Comparison of ENCODE assay signal across 8 cellular contexts in genomic region chr11:108788565-108789199, GRCh38.
DNase-seq lines count a peak whose midpoint lies in the region; ATAC-seq lines count a peak whose summit lies in the region.

No MANE protein-coding gene starts in this region.

- intact Hi-C loops in CD4-positive, alpha-beta memory T cell (cut with micrococcal nuclease): no loop called here

- H3K36me3 Mint-ChIP-seq in CD4-positive, alpha-beta memory T cell: peaks cover 4% of the 10 kb centered on the region in 2 donors

- peak; percentile 32 for DNase-seq in AG08395 (ENCODE audit: low spot score)
- peak; percentile 13 for DNase-seq in NCI-H226
- peak; percentile 59 for DNase-seq in fibroblast of peridontal ligament (ENCODE audit: extremely low read depth)
- DNase-seq in CD4-positive, alpha-beta memory T cell: no peak
- no peak for DNase-seq in NCI-H774 (lab: John Stamatoyannopoulos, UW)

- H3K4me1 ChIP-seq in CD4-positive, alpha-beta memory T cell (ENCODE audit: insufficient read depth, low read length): no peaks in the 10 kb centered on the region

- H3K9me3 Mint-ChIP-seq in CD4-positive, alpha-beta memory T cell: peaks cover 0 to 4% (median 0%) of the 10 kb centered on the region in 8 donors

- CTCF ChIA-PET in CD4-positive, alpha-beta memory T cell (lab: Charles Lee; ENCODE audit: partially characterized antibody): no interaction called here

- no peak overlapping the region for H3K4me3 ChIP-seq in CD4-positive, alpha-beta memory T cell (ENCODE audit: low read length in 2 of 2)

- no peak overlapping the region for H3K4me3 Mint-ChIP-seq in CD4-positive, alpha-beta memory T cell

- no peaks in the 10 kb centered on the region for H3K27me3 Mint-ChIP-seq in CD4-positive, alpha-beta memory T cell

- peaks cover 31 to 54% (median 42%) of the 10 kb centered on the region in 4 donors for H3K4me1 Mint-ChIP-seq in CD4-positive, alpha-beta memory T cell

- H3K9me3 ChIP-seq in CD4-positive, alpha-beta memory T cell (ENCODE audit: control insufficient read depth in 1 of 2, low read length in 2 of 2): no peaks in the 10 kb centered on the region

- H3K27ac Mint-ChIP-seq in CD4-positive, alpha-beta memory T cell: peak overlapping the region in 1 of 7 donors; percentile 43

- H3K36me3 ChIP-seq in CD4-positive, alpha-beta memory T cell (ENCODE audit: insufficient read depth, low read length): no peaks in the 10 kb centered on the region

- H3K27me3 ChIP-seq in CD4-positive, alpha-beta memory T cell (ENCODE audit: insufficient read depth, low read length): no peaks in the 10 kb centered on the region

- peak; percentile 66 for ATAC-seq in GM19372 (IDR thresholded peaks at IDR 0.05; ENCODE audit: low read depth, unreplicated experiment)
- ATAC-seq in HG03196 (IDR thresholded peaks at IDR 0.05; ENCODE audit: unreplicated experiment): no peak
- ATAC-seq in GM21737 (IDR thresholded peaks at IDR 0.05; ENCODE audit: unreplicated experiment): no peak

- POLR2A ChIA-PET in CD4-positive, alpha-beta memory T cell (lab: Charles Lee; ENCODE audit: partially characterized antibody): no interaction called here

- no peak overlapping the region for H3K27ac ChIP-seq in CD4-positive, alpha-beta memory T cell (ENCODE audit: low read depth, low read length)

Comparison
In these comparisons a context has a peak if more than half of its experiments do, and no peak if none do; other contexts are left out.
1. DNase-seq: peak in AG08395 (single experiment), NCI-H226 (single experiment) and fibroblast of peridontal ligament (single experiment); none in CD4-positive, alpha-beta memory T cell (0 of 5) and NCI-H774 (single experiment).